Comparison of ENCODE assay signal across 8 cellular contexts in the genomic region with DNA sequence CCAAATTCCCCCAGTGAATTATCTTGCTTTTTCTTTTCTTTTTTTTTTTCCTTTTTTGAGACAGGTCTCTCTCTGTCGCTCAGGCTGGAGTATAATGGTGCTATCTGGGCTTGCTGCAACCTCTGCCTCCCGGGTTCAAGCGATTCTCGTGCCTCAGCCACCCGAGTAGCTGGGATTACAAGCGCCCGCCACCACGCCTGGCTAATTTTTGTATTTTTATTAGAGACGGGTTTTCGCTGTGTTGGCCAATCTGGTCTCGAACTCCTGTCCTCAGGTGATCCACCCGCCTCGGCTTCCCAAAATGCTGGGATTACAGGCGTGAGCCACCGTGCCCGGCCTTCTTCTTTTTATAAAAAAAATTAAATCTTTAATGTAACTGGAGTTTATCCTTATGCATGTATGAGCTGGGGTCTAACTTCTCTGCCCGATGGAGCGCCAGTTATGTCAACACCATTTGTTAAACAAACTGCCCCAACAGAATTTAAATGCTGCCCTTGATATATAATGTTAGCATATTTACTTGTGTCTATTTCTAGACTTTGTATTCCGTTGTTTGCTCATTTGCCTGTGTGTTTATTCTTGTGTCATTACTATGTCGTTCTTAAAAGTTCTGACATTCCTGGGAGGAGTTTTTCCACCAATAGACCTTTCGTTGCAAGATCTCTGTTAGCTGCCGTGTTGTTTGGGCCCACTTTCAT. TPM values are rescaled to one million over a fixed set of nuclear protein-coding genes. Genes with fewer than 3 reads are reported as not detected.
A peak's percentile ranks its signal among the peaks of the same experiment; 100 is the strongest.
DNase-seq lines count a peak whose midpoint lies in the region; ATAC-seq and TF ChIP-seq lines count a peak whose summit lies in the region.

No MANE protein-coding gene starts in this region.

- POLR2A ChIA-PET in A673 (lab: Charles Lee; ENCODE audit: low non-redundant PET), result interaction anchor here (0.6 to 1.0 kb wide), 4 partner anchors 14 to 20 kb away, joined by 4 to 9 read pairs (median 6); no protein-coding TSS in a partner anchor
- POLR2A ChIA-PET in activated CD4-positive, alpha-beta memory T cell treated with anti-CD3 and anti-CD28 coated beads for 36 hours (lab: Charles Lee), result interaction anchor here (0.7 to 4.7 kb wide), 15 partner anchors 12 to 167 kb away, joined by 3 to 40 read pairs (median 5); a partner anchor contains a TSS

- H3K27ac ChIP-seq in A673 (ENCODE audit: low read depth, low read length, poor library complexity, severe bottlenecking) (peak overlapping the region; percentile 94), hepatocyte (peak overlapping the region; percentile 53)

- CTCF ChIA-PET in A673 (lab: Charles Lee), result interaction anchor here (0.7 to 1.2 kb wide), 2 partner anchors 11 to 50 kb away, joined by 3 to 4 read pairs; no protein-coding TSS in a partner anchor
- CTCF ChIA-PET in activated CD4-positive, alpha-beta memory T cell treated with anti-CD3 and anti-CD28 coated beads for 36 hours (lab: Charles Lee), result interaction anchor here (0.7 to 2.2 kb wide), 11 partner anchors 11 to 117 kb away, joined by 3 to 9 read pairs (median 4); no protein-coding TSS in a partner anchor

- no peak for TF ChIP-seq CTCF in A673 (conservative IDR thresholded peaks at IDR 0.05; ENCODE audit: low read depth, low read length)
- no peak for TF ChIP-seq CTCF in hepatocyte (IDR thresholded peaks at IDR 0.05; ENCODE audit: poor library complexity)

- H3K79me2 ChIP-seq in hepatocyte, result peaks cover 25% of the 10 kb centered on the region

- peak overlapping the region; percentile 36 for H2AFZ ChIP-seq in hepatocyte

- H3K36me3 Mint-ChIP-seq in activated CD4-positive, alpha-beta memory T cell treated with anti-CD3 and anti-CD28 coated beads for 36 hours, result peaks cover 34% of the 10 kb centered on the region
- H3K36me3 Mint-ChIP-seq in stimulated activated naive B cell treated with anti-CD40 and anti-IgM and Interleukin-4, amounts not matched to agents 10 μg/mL and 1 μg/mL and 100 μg/mL, for 72 hours, result no peaks in the 10 kb centered on the region

- peak overlapping the region; percentile 82 for H3K4me3 ChIP-seq in A673 (ENCODE audit: low read depth, low read length, poor library complexity, severe bottlenecking)
- H3K4me3 ChIP-seq in hepatocyte, result peak overlapping the region; percentile 14

- no peaks in the 10 kb centered on the region for H3K27me3 ChIP-seq in A673 (replicated peaks; ENCODE audit: insufficient read depth, low read depth, low read length, poor library complexity)
- no peaks in the 10 kb centered on the region for H3K27me3 ChIP-seq in hepatocyte

- peak overlapping the region; percentile 99 for H3K4me3 Mint-ChIP-seq in activated CD4-positive, alpha-beta memory T cell treated with anti-CD3 and anti-CD28 coated beads for 36 hours
- peak overlapping the region; percentile 92 to 94 for H3K4me3 Mint-ChIP-seq in stimulated activated naive B cell treated with anti-CD40 and anti-IgM and Interleukin-4, amounts not matched to agents 10 μg/mL and 1 μg/mL and 100 μg/mL, for 72 hours

- no peaks in the 10 kb centered on the region for H3K9me3 Mint-ChIP-seq in activated CD4-positive, alpha-beta memory T cell treated with anti-CD3 and anti-CD28 coated beads for 36 hours
- no peaks in the 10 kb centered on the region for H3K9me3 Mint-ChIP-seq in stimulated activated naive B cell treated with anti-CD40 and anti-IgM and Interleukin-4, amounts not matched to agents 10 μg/mL and 1 μg/mL and 100 μg/mL, for 72 hours

- H4K20me1 ChIP-seq in hepatocyte (ENCODE audit: insufficient read depth, poor library complexity, severe bottlenecking), result no peaks in the 10 kb centered on the region

- H3K9me3 ChIP-seq in A673 (ENCODE audit: low read depth, low read length, poor library complexity, severe bottlenecking) (no peaks in the 10 kb centered on the region), hepatocyte (ENCODE audit: low read depth) (no peaks in the 10 kb centered on the region)

- H3K4me1 ChIP-seq in A673 (ENCODE audit: insufficient read depth, low read length, poor library complexity, severe bottlenecking), result peaks cover 11% of the 10 kb centered on the region
- H3K4me1 ChIP-seq in hepatocyte (ENCODE audit: insufficient read depth), result no peaks in the 10 kb centered on the region

- H3K4me1 Mint-ChIP-seq in activated CD4-positive, alpha-beta memory T cell treated with anti-CD3 and anti-CD28 coated beads for 36 hours (ENCODE audit: low read depth), result peaks cover 23% of the 10 kb centered on the region
- peaks cover 10 to 24% of the 10 kb centered on the region in 2 donors for H3K4me1 Mint-ChIP-seq in stimulated activated naive B cell treated with anti-CD40 and anti-IgM and Interleukin-4, amounts not matched to agents 10 μg/mL and 1 μg/mL and 100 μg/mL, for 72 hours

- H3K27me3 Mint-ChIP-seq in activated CD4-positive, alpha-beta memory T cell treated with anti-CD3 and anti-CD28 coated beads for 36 hours, result no peaks in the 10 kb centered on the region
- H3K27me3 Mint-ChIP-seq in stimulated activated naive B cell treated with anti-CD40 and anti-IgM and Interleukin-4, amounts not matched to agents 10 μg/mL and 1 μg/mL and 100 μg/mL, for 72 hours, result no peaks in the 10 kb centered on the region

- DNase-seq in A673 (ENCODE audit: low spot score), result no peak
- no peak for DNase-seq in activated CD4-positive, alpha-beta memory T cell treated with anti-CD3 and anti-CD28 coated beads for 36 hours
- no peak for DNase-seq in hepatocyte (ENCODE audit: low spot score)
- DNase-seq in stimulated activated naive B cell treated with anti-CD40 and anti-IgM and Interleukin-4, amounts not matched to agents 10 μg/mL and 1 μg/mL and 100 μg/mL, for 72 hours, result no peak
- no peak for DNase-seq in NCI-H82 (lab: John Stamatoyannopoulos, UW)

- H3K36me3 ChIP-seq in A673 (ENCODE audit: insufficient read depth, low read length, poor library complexity, severe bottlenecking) (peaks cover 22% of the 10 kb centered on the region), hepatocyte (replicated peaks; ENCODE audit: insufficient read depth, low read depth) (no peaks in the 10 kb centered on the region)

- 27% methylated on average over 22 of the region's 22 CpGs for WGBS in hepatocyte (ENCODE audit: low lambda C conversion rate, missing lambda C conversion rate)

- H3K4me2 ChIP-seq in hepatocyte, result peak overlapping the region; percentile 79

- TSS peak; percentile 97 for BruUV-seq in A673 (replicated peaks; lab: Mats Ljungman, UMichigan)

- peak overlapping the region; percentile 97 for H3K27ac Mint-ChIP-seq in activated CD4-positive, alpha-beta memory T cell treated with anti-CD3 and anti-CD28 coated beads for 36 hours
- peak overlapping the region; percentile 97 for H3K27ac Mint-ChIP-seq in stimulated activated naive B cell treated with anti-CD40 and anti-IgM and Interleukin-4, amounts not matched to agents 10 μg/mL and 1 μg/mL and 100 μg/mL, for 72 hours

- ATAC-seq in GM21529 (IDR thresholded peaks at IDR 0.05; ENCODE audit: unreplicated experiment) (peak; percentile 8), HG02852 (IDR thresholded peaks at IDR 0.05; ENCODE audit: unreplicated experiment) (no peak), GM18511 (IDR thresholded peaks at IDR 0.05; ENCODE audit: unreplicated experiment) (no peak)
- peak; percentile 49 to 53 for ATAC-seq in stimulated activated naive B cell treated with anti-CD40 and anti-IgM and Interleukin-4, amounts not matched to agents 10 μg/mL and 1 μg/mL and 100 μg/mL, for 72 hours (replicated peaks)

- no peaks in the 10 kb centered on the region for H3K9me2 ChIP-seq in hepatocyte (replicated peaks; ENCODE audit: insufficient read depth)

- intact Hi-C loops in A673 (cut with micrococcal nuclease; ENCODE audit: unreplicated experiment), result loop anchor here (1.0 kb wide), 2 partner anchors 9 to 24 kb away; no protein-coding TSS in a partner anchor
- intact Hi-C loops in activated CD4-positive, alpha-beta memory T cell treated with anti-CD3 and anti-CD28 coated beads for 36 hours (cut with micrococcal nuclease), result loop anchor here (1.0 to 2.0 kb wide), 5 partner anchors 10 to 47 kb away; no protein-coding TSS in a partner anchor

RNA-seq across cellular contexts. Expression of a gene that starts 0.5 kb away (rescaled TPM):
- total RNA-seq in A673 (2021), result 209 and 230 TPM in 2 replicates
- total RNA-seq in activated CD4-positive, alpha-beta memory T cell treated with anti-CD3 and anti-CD28 coated beads for 36 hours, result 100 to 1,000 TPM; 184 TPM
- 9.3 and 9.9 TPM in 2 replicates for total RNA-seq in hepatocyte
- polyA plus RNA-seq in hepatocyte, result 25.3 and 27.5 TPM in 2 replicates

RNA-seq across cellular contexts. Expression of a gene that starts 20.9 kb away (rescaled TPM):
- 3.7 TPM in 2 replicates for total RNA-seq in A673 (2021)
- total RNA-seq in activated CD4-positive, alpha-beta memory T cell treated with anti-CD3 and anti-CD28 coated beads for 36 hours, result 1 to 10 TPM; 7.9 to 8.3 TPM
- total RNA-seq in hepatocyte, result 9.4 and 10.7 TPM in 2 replicates
- polyA plus RNA-seq in hepatocyte, result 7.7 and 10.2 TPM in 2 replicates

RNA-seq across cellular contexts. Expression of a gene that starts 34.7 kb away (rescaled TPM):
- 19.4 and 25.3 TPM in 2 replicates for total RNA-seq in A673 (2021)
- 10 to 100 TPM; 32.6 to 35.3 TPM for total RNA-seq in activated CD4-positive, alpha-beta memory T cell treated with anti-CD3 and anti-CD28 coated beads for 36 hours
- 21.1 and 25.3 TPM in 2 replicates for total RNA-seq in hepatocyte
- 12.8 and 13.6 TPM in 2 replicates for polyA plus RNA-seq in hepatocyte

RNA-seq across cellular contexts. Expression of a gene that starts 36.9 kb away (rescaled TPM):
- 40.0 and 40.3 TPM in 2 replicates for total RNA-seq in A673 (2021)
- 10 to 100 TPM; 64.7 to 79.2 TPM for total RNA-seq in activated CD4-positive, alpha-beta memory T cell treated with anti-CD3 and anti-CD28 coated beads for 36 hours
- total RNA-seq in hepatocyte, result 6.3 and 11.4 TPM in 2 replicates
- polyA plus RNA-seq in hepatocyte, result 17.2 and 19.4 TPM in 2 replicates

RNA-seq across cellular contexts. Expression of a gene that starts 38.2 kb away (rescaled TPM):
- total RNA-seq in A673 (2021) (163 and 165 TPM in 2 replicates), hepatocyte (10.5 and 18.8 TPM in 2 replicates)
- total RNA-seq in activated CD4-positive, alpha-beta memory T cell treated with anti-CD3 and anti-CD28 coated beads for 36 hours, result 100 to 1,000 TPM; 102 to 105 TPM
- 13.6 and 16.1 TPM in 2 replicates for polyA plus RNA-seq in hepatocyte

Comparison
In these comparisons a context has a peak if more than half of its experiments do, and no peak if none do; other contexts are left out.
1. ATAC-seq: peak in GM21529 (single experiment) and stimulated activated naive B cell treated with anti-CD40 and anti-IgM and Interleukin-4, amounts not matched to agents 10 μg/mL and 1 μg/mL and 100 μg/mL, for 72 hours (2 of 2); none in HG02852 (single experiment) and GM18511 (single experiment).
2. RNA of a gene that starts 0.5 kb away (total RNA-seq): 209 to 230 TPM in A673 and 184 TPM in activated CD4-positive, alpha-beta memory T cell treated with anti-CD3 and anti-CD28 coated beads for 36 hours; 9.3 to 9.9 TPM in hepatocyte; every median in the first group is over 10 times any median in the second.